8 cellular contexts compared by ENCODE assay signal in the genomic region with DNA sequence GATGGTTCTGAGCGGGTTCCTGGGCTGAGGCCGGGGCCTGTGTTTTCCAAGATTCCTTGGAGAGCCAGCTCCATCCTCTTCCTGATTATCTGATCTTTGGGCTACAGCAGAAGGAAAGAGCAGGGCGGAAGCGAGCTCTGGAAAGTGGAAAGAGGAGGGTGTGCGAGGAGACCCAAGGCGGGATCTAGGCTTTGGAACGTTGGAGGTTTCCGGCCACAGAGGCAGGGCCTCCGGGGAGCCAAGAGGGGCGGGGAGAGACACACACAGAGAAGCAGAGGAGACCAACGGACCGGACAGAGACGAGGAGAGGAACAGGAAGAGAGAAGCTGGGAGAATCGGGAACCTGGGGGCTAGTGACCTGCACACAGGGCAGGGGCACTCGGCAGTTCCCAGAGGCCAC. TPM values are rescaled to one million over a fixed set of nuclear protein-coding genes. Genes with fewer than 3 reads are reported as not detected.
DNase-seq lines count a peak whose midpoint lies in the region; ATAC-seq and TF ChIP-seq lines count a peak whose summit lies in the region.

A gene with protein sequence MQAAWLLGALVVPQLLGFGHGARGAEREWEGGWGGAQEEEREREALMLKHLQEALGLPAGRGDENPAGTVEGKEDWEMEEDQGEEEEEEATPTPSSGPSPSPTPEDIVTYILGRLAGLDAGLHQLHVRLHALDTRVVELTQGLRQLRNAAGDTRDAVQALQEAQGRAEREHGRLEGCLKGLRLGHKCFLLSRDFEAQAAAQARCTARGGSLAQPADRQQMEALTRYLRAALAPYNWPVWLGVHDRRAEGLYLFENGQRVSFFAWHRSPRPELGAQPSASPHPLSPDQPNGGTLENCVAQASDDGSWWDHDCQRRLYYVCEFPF (plus strand): TSS at position 296 of the 400 bp plus-strand sequence. CDS start 162 bp downstream, outside the sequence.

- peaks cover 4% of the 10 kb centered on the region for H3K36me3 Mint-ChIP-seq in activated naive CD4-positive, alpha-beta T cell treated with anti-CD3 and anti-CD28 coated beads, Interleukin-2, amount 50 U/mL, for 24 hours

- peak within 1 kb of the TSS; percentile 51 to 71 for H3K4me3 ChIP-seq in ascending aorta

- H3K27ac ChIP-seq in ascending aorta = peak within 1 kb of the TSS in 1 of 2 donors; percentile 34

- H3K9me3 Mint-ChIP-seq in activated naive CD4-positive, alpha-beta T cell treated with anti-CD3 and anti-CD28 coated beads, Interleukin-2, amount 50 U/mL, for 24 hours = no peaks in the 10 kb centered on the region

- ATAC-seq in HG03439 (IDR thresholded peaks at IDR 0.05; ENCODE audit: unreplicated experiment) = no peak

- H3K9me3 ChIP-seq in ascending aorta = no peaks in the 10 kb centered on the region

- H3K4me1 ChIP-seq in ascending aorta = peaks cover 12 to 19% of the 10 kb centered on the region in 2 donors

- H3K4me1 Mint-ChIP-seq in activated naive CD4-positive, alpha-beta T cell treated with anti-CD3 and anti-CD28 coated beads, Interleukin-2, amount 50 U/mL, for 24 hours = peaks cover 17% of the 10 kb centered on the region

- no peaks in the 10 kb centered on the region for H3K36me3 ChIP-seq in ascending aorta

- H3K4me3 Mint-ChIP-seq in activated naive CD4-positive, alpha-beta T cell treated with anti-CD3 and anti-CD28 coated beads, Interleukin-2, amount 50 U/mL, for 24 hours = peak within 1 kb of the TSS; percentile 82

- TF ChIP-seq CTCF in ascending aorta (IDR thresholded peaks at IDR 0.05) = no peak

- H3K27ac Mint-ChIP-seq in activated naive CD4-positive, alpha-beta T cell treated with anti-CD3 and anti-CD28 coated beads, Interleukin-2, amount 50 U/mL, for 24 hours = peak within 1 kb of the TSS; percentile 68

- DNase-seq in activated naive CD4-positive, alpha-beta T cell treated with anti-CD3 and anti-CD28 coated beads, Interleukin-2, amount 50 U/mL, for 16 hours = no peak
- no peak for DNase-seq in ascending aorta (ENCODE audit: low spot score in 2 of 2)
- peak; percentile 76 for DNase-seq in iris pigment epithelial cell (ENCODE audit: low read depth)
- DNase-seq in stromal cell of bone marrow (ENCODE audit: low read depth) = peak; percentile 54
- DNase-seq in DMS153 (lab: John Stamatoyannopoulos, UW) = no peak
- DNase-seq in activated CD4-positive, CD25-positive, alpha-beta regulatory T cell (lab: John Stamatoyannopoulos, UW) = no peak

- peaks cover 11% of the 10 kb centered on the region for H3K27me3 ChIP-seq in ascending aorta

- H3K27me3 Mint-ChIP-seq in activated naive CD4-positive, alpha-beta T cell treated with anti-CD3 and anti-CD28 coated beads, Interleukin-2, amount 50 U/mL, for 24 hours = peaks cover 37% of the 10 kb centered on the region

- intact Hi-C loops in ascending aorta (cut with DNase I) = no loop called here

RNA-seq across cellular contexts. Expression of the gene that starts here (rescaled TPM):
- not detected for total RNA-seq in ascending aorta

Comparison
In these comparisons a context has a peak if more than half of its experiments do, and no peak if none do; other contexts are left out.
1. DNase-seq: peak in iris pigment epithelial cell (single experiment) and stromal cell of bone marrow (single experiment); none in activated naive CD4-positive, alpha-beta T cell treated with anti-CD3 and anti-CD28 coated beads, Interleukin-2, amount 50 U/mL, for 16 hours (single experiment), ascending aorta (0 of 2), DMS153 (single experiment) and activated CD4-positive, CD25-positive, alpha-beta regulatory T cell (0 of 4).